Comparison of ENCODE assay signal across 1 cellular context in genomic region chr17:57518587-57519118, GRCh38.
TF ChIP-seq lines count a peak whose summit lies in the region.

No MANE protein-coding gene starts in this region.

TF ChIP-seq in WTC11, 78 proteins besides CTCF, POLR2A, EP300 and RAD21 (continued from another document):
- TF ChIP-seq E2F4 (CRISPR knock-in tag; IDR thresholded peaks at IDR 0.05; ENCODE audit: borderline replicate concordance, low read depth) (no peak), SP1 (CRISPR knock-in tag; conservative IDR thresholded peaks at IDR 0.05) (no peak), SOX15 (CRISPR knock-in tag; IDR thresholded peaks at IDR 0.05) (no peak), ATF3 (CRISPR knock-in tag; conservative IDR thresholded peaks at IDR 0.05) (no peak), ZNF138 (CRISPR knock-in tag; conservative IDR thresholded peaks at IDR 0.05) (no peak), CBFB (CRISPR knock-in tag; IDR thresholded peaks at IDR 0.05; ENCODE audit: low read depth) (no peak), GABPB1 (CRISPR knock-in tag; IDR thresholded peaks at IDR 0.05) (no peak), AR (CRISPR knock-in tag; IDR thresholded peaks at IDR 0.05) (no peak), ZNF121 (CRISPR knock-in tag; IDR thresholded peaks at IDR 0.05) (no peak)
